In the genomic region with DNA sequence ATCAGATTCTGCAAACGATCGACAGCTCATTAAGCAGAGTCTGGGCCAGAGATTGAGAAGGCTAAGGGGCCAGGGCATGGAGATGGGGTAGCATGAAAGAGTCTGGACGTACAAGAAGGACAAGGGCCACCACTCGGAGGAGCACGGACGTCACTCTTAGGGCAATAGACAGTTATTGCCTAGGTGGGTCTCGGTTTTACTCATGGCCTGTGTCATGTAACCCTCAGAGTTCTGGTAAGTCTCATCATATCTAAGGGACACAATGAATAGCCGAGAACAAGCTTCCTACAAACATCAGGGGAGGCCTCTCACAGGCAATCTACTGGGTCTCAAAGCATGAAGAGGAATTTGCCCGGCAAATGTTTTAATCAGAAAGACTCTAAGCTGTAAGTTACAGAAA, we compare ENCODE assay signal across 1 cellular context.
A peak's percentile ranks its signal among the peaks of the same experiment; 100 is the strongest.
TF ChIP-seq lines count a peak whose summit lies in the region.

No MANE protein-coding gene starts in this region.

TF ChIP-seq in GM12878, 131 proteins besides CTCF, POLR2A, EP300 and RAD21:
- peak; percentile 60 for TF ChIP-seq JUNB (IDR thresholded peaks at IDR 0.05)
- TF ChIP-seq, protein P1, sequence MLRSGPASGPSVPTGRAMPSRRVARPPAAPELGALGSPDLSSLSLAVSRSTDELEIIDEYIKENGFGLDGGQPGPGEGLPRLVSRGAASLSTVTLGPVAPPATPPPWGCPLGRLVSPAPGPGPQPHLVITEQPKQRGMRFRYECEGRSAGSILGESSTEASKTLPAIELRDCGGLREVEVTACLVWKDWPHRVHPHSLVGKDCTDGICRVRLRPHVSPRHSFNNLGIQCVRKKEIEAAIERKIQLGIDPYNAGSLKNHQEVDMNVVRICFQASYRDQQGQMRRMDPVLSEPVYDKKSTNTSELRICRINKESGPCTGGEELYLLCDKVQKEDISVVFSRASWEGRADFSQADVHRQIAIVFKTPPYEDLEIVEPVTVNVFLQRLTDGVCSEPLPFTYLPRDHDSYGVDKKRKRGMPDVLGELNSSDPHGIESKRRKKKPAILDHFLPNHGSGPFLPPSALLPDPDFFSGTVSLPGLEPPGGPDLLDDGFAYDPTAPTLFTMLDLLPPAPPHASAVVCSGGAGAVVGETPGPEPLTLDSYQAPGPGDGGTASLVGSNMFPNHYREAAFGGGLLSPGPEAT (IDR thresholded peaks at IDR 0.05; ENCODE audit: low read depth): no peak
- TF ChIP-seq CREM (IDR thresholded peaks at IDR 0.05; ENCODE audit: low read depth): peak; percentile 73; the same call in 1 of the 2 replicates
- TF ChIP-seq DPF2 (IDR thresholded peaks at IDR 0.05): peak; percentile 53; the same call in 1 of the 2 replicates
- no peak for TF ChIP-seq SMAD5 (IDR thresholded peaks at IDR 0.05; ENCODE audit: low read depth)
- TF ChIP-seq BCL11A (IDR thresholded peaks at IDR 0.05; ENCODE audit: low read depth, low read length): peak; percentile 33; the same call in 1 of the 2 replicates
- no peak for TF ChIP-seq BRCA1 (IDR thresholded peaks at IDR 0.05; ENCODE audit: low read depth, low read length)
- peak; percentile 82 for TF ChIP-seq CREB1 (IDR thresholded peaks at IDR 0.05; ENCODE audit: low read depth)
- TF ChIP-seq, protein P2, sequence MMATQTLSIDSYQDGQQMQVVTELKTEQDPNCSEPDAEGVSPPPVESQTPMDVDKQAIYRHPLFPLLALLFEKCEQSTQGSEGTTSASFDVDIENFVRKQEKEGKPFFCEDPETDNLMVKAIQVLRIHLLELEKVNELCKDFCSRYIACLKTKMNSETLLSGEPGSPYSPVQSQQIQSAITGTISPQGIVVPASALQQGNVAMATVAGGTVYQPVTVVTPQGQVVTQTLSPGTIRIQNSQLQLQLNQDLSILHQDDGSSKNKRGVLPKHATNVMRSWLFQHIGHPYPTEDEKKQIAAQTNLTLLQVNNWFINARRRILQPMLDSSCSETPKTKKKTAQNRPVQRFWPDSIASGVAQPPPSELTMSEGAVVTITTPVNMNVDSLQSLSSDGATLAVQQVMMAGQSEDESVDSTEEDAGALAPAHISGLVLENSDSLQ (IDR thresholded peaks at IDR 0.05): no peak
- no peak for TF ChIP-seq ZNF217 (IDR thresholded peaks at IDR 0.05)
- peak; percentile 72; the same call in 1 of the 2 replicates for TF ChIP-seq IRF4 (IDR thresholded peaks at IDR 0.05; ENCODE audit: low read depth, low read length)
- TF ChIP-seq BACH1 (IDR thresholded peaks at IDR 0.05; ENCODE audit: borderline replicate concordance): no peak
